Comparison of ENCODE assay signal across 19 cellular contexts in genomic region chr2:100642425-100642824, GRCh38.
DNase-seq lines count a peak whose midpoint lies in the region; ATAC-seq and TF ChIP-seq lines count a peak whose summit lies in the region.
"Had no signal": no experiment of that assay in that cellular context is flagged by ENCODE, and none has a peak within 500 bp of the region (broad histone marks: within the 10 kb centered on the region; RNA-seq: fewer than 3 reads in every experiment).

No MANE protein-coding gene starts in this region.

- H3K4me1 ChIP-seq in BLaER1, result peaks cover 53% of the 10 kb centered on the region
- no peaks in the 10 kb centered on the region for H3K4me1 ChIP-seq in trophoblast cell (ENCODE audit: control insufficient read depth in 1 of 2, insufficient read depth in 2 of 2, low read length in 2 of 2)

- ATAC-seq in T-helper 17 cell (no peak), Right ventricle myocardium inferior (no peak), GM21576 (IDR thresholded peaks at IDR 0.05; ENCODE audit: unreplicated experiment) (no peak)
- ATAC-seq: CD8-positive, alpha-beta T cell had no signal

- H3K4me1 Mint-ChIP-seq in T-helper 17 cell, result peaks cover 39% of the 10 kb centered on the region
- H3K4me1 Mint-ChIP-seq in endothelial cell (ENCODE audit: unreplicated experiment), result peaks cover 58% of the 10 kb centered on the region

- no peak for TF ChIP-seq CTCF in endothelial cell (IDR thresholded peaks at IDR 0.05; ENCODE audit: unreplicated experiment)

- H2BK120ac ChIP-seq in trophoblast cell (ENCODE audit: insufficient read depth, low read length, poor library complexity), result no peak overlapping the region

- no peak overlapping the region for H3K23ac ChIP-seq in trophoblast cell (ENCODE audit: low read length)

- no peaks in the 10 kb centered on the region for H3K79me2 ChIP-seq in trophoblast cell (ENCODE audit: control insufficient read depth, insufficient read depth, low read length, poor library complexity)

- H3K9me3 ChIP-seq in BLaER1 (peaks cover 17% of the 10 kb centered on the region), T-helper 17 cell (ENCODE audit: control insufficient read depth, low read length, poor library complexity, severe bottlenecking) (no peaks in the 10 kb centered on the region), trophoblast cell (ENCODE audit: insufficient read depth, low read depth, low read length) (peaks cover 6% of the 10 kb centered on the region)

- H3K4me3 ChIP-seq in BLaER1 (no peak overlapping the region), trophoblast cell (ENCODE audit: low read depth, low read length) (no peak overlapping the region)

- no peaks in the 10 kb centered on the region for H3K79me1 ChIP-seq in trophoblast cell (ENCODE audit: low read length)

- H3K4me3 Mint-ChIP-seq in T-helper 17 cell, result peak overlapping the region; percentile 80
- no peak overlapping the region for H3K4me3 Mint-ChIP-seq in endothelial cell (ENCODE audit: unreplicated experiment)
- H3K4me3 Mint-ChIP-seq: CD8-positive, alpha-beta T cell; HFFc6 had no signal

- no peak for DNase-seq in T-helper 17 cell
- DNase-seq in islet precursor cell, result peak; percentile 29
- DNase-seq in trophoblast cell, result no peak
- no peak for DNase-seq in endothelial cell (ENCODE audit: low spot score)
- DNase-seq in Right ventricle myocardium inferior (ENCODE audit: missing footprints), result no peak
- DNase-seq: 8988T; AML-193; C1 segment of cervical spinal cord; CD8-positive, alpha-beta T cell; COR-L47; DMS153; DMS79 treated with DMSO at 0.1 percent for 48 hours; EL; HCEC 1CT; HFFc6; KBM-7 had no signal

- H4K12ac ChIP-seq in trophoblast cell (ENCODE audit: low read depth, low read length), result peak overlapping the region; percentile 32

- peaks cover 3% of the 10 kb centered on the region for H3K9me3 Mint-ChIP-seq in endothelial cell (ENCODE audit: unreplicated experiment)
- H3K9me3 Mint-ChIP-seq: CD8-positive, alpha-beta T cell; HFFc6 had no signal

- H3K4ac ChIP-seq in trophoblast cell (ENCODE audit: low read depth, low read length), result no peak overlapping the region

- H4K8ac ChIP-seq in trophoblast cell (ENCODE audit: low read depth, low read length), result no peak overlapping the region

- H3K27ac Mint-ChIP-seq in T-helper 17 cell, result peak overlapping the region; percentile 92
- no peak overlapping the region for H3K27ac Mint-ChIP-seq in endothelial cell (ENCODE audit: unreplicated experiment)
- H3K27ac Mint-ChIP-seq: CD8-positive, alpha-beta T cell; HFFc6 had no signal

- H2BK12ac ChIP-seq in trophoblast cell (ENCODE audit: low read length), result no peak overlapping the region

- no peak overlapping the region for H4K91ac ChIP-seq in trophoblast cell (ENCODE audit: low read depth, low read length)

- H4K20me1 ChIP-seq in BLaER1, result no peaks in the 10 kb centered on the region

- H2AFZ ChIP-seq in trophoblast cell (ENCODE audit: insufficient read depth, low read length, poor library complexity), result no peak overlapping the region

- H2AK5ac ChIP-seq in trophoblast cell (ENCODE audit: low read length), result no peak overlapping the region

- no CpG with 5 or more reads among the region's 8 CpGs for WGBS in trophoblast cell (ENCODE audit: extremely low coverage, insufficient coverage, insufficient read length)

- H3K9ac ChIP-seq in BLaER1, result no peak overlapping the region; the same call in 1 of the 2 replicates
- no peak overlapping the region for H3K9ac ChIP-seq in trophoblast cell (ENCODE audit: low read length)

- H3K27ac ChIP-seq in BLaER1 (no peak overlapping the region), trophoblast cell (ENCODE audit: low read depth, low read length) (no peak overlapping the region)
- H3K27ac ChIP-seq: HL-60 had no signal

- H3K36me3 Mint-ChIP-seq in T-helper 17 cell (ENCODE audit: low read depth) (no peaks in the 10 kb centered on the region), endothelial cell (ENCODE audit: low read depth, unreplicated experiment) (peaks cover 6% of the 10 kb centered on the region)
- H3K36me3 Mint-ChIP-seq: CD8-positive, alpha-beta T cell had no signal

- intact Hi-C loops in Right ventricle myocardium inferior (cut with DNase I), result no loop called here

- H3K27me3 Mint-ChIP-seq in T-helper 17 cell, result no peaks in the 10 kb centered on the region
- peaks cover 6% of the 10 kb centered on the region for H3K27me3 Mint-ChIP-seq in endothelial cell (ENCODE audit: unreplicated experiment)

- no peak overlapping the region for H3K14ac ChIP-seq in trophoblast cell (ENCODE audit: low read length)

- H3K4me2 ChIP-seq in BLaER1 (peak overlapping the region; percentile 71), trophoblast cell (ENCODE audit: low read length) (no peak overlapping the region)

- no peak overlapping the region for H2BK5ac ChIP-seq in trophoblast cell (ENCODE audit: low read depth, low read length, poor library complexity)

- H3K27me3 ChIP-seq in BLaER1 (no peaks in the 10 kb centered on the region), trophoblast cell (ENCODE audit: insufficient read depth, low read length) (no peaks in the 10 kb centered on the region)

- H3K36me3 ChIP-seq in BLaER1 (no peaks in the 10 kb centered on the region), trophoblast cell (ENCODE audit: control insufficient read depth in 1 of 2, insufficient read depth in 2 of 2, low read length in 2 of 2) (no peaks in the 10 kb centered on the region)

- no peak overlapping the region for H3K18ac ChIP-seq in trophoblast cell (ENCODE audit: low read length)
